19 cellular contexts compared by ENCODE assay signal in the genomic region with DNA sequence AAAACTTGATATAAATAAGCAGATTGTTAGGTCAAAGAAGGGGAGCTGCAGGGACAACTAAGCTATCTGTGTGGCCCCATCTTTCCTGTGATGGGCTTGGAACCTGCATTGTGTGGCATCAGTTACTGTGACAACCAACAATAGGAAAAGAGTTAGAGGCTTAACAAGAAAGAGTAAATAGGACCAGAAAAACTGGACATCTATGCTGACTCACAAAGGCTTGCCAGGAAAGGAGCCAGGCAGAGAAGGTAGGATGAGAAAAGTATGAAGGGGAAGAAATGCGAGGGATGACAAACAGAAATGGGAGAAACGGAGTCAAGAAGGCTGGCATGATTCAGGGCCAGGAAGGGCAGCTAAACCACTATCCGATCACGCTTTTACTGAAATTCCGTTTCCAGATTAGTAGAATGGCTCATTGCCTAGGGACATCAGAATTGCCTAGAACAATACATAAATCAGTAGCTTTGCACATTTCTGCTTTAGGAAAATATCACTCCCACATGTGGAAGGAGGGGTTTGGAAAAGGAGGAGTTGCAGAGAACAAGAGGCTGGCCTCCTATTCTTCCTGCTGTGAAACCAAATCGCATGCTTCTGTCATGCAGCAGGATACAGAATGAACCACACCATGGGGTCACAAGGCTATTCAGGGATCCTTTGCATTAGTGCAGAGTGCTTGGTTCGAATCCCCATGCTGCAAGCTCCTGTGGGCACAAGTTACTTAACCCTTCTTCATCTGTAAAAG. TPM values are rescaled to one million over a fixed set of nuclear protein-coding genes. Genes with fewer than 3 reads are reported as not detected.
DNase-seq lines count a peak whose midpoint lies in the region; ATAC-seq, FAIRE-seq and TF ChIP-seq lines count a peak whose summit lies in the region.
"Had no signal": no experiment of that assay in that cellular context is flagged by ENCODE, and none has a peak within 500 bp of the region (broad histone marks: within the 10 kb centered on the region; RNA-seq: fewer than 3 reads in every experiment).

No MANE protein-coding gene starts in this region.

- peak; percentile 66 for FAIRE-seq in endothelial cell of umbilical vein (lab: Jason Lieb, UNC)

- no peaks in the 10 kb centered on the region for H3K27me3 Mint-ChIP-seq in MCF 10A (ENCODE audit: insufficient read depth, unreplicated experiment)

- H3K9me1 ChIP-seq in endothelial cell of umbilical vein (replicated peaks; ENCODE audit: control insufficient read depth, extremely low read depth, insufficient read depth, low read length) = no peaks in the 10 kb centered on the region

- no peaks in the 10 kb centered on the region for H3K9me3 Mint-ChIP-seq in MCF 10A (ENCODE audit: unreplicated experiment)
- H3K9me3 Mint-ChIP-seq: naive B cell; T-helper 1 cell treated with Interleukin-12 subunit alpha and Interleukin-12 subunit beta and Interleukin-4 antibody, amounts not matched to agents 30 μg/mL and 1 μg/mL, for 36 hours had no signal

- no peak overlapping the region for H3K4me2 ChIP-seq in mammary epithelial cell (ENCODE audit: insufficient read depth, low read depth, low read length)
- H3K4me2 ChIP-seq in endothelial cell of umbilical vein (ENCODE audit: insufficient read depth, low read length) = no peak overlapping the region

- WGBS in mammary epithelial cell (ENCODE audit: low coverage, missing lambda C conversion rate) = 49% methylated on average over 7 of the region's 7 CpGs
- WGBS in aorta, 2 donors = 30 to 42% methylated on average over 7 of the region's 7 CpGs

- H3K4me3 ChIP-seq in mammary epithelial cell (replicated peaks in 1 of 3; ENCODE audit: insufficient read depth in 1 of 3, low read depth in 2 of 3, low read length in 3 of 3) = no peak overlapping the region
- H3K4me3 ChIP-seq in endothelial cell of umbilical vein (replicated peaks in 1 of 3; ENCODE audit: insufficient read depth in 1 of 3, low read depth in 1 of 3, low read length in 3 of 3) = no peak overlapping the region
- H3K4me3 ChIP-seq in aorta (ENCODE audit: low read length in 2 of 2) = no peak overlapping the region
- no peak overlapping the region for H3K4me3 ChIP-seq in effector memory CD4-positive, alpha-beta T cell (ENCODE audit: insufficient read depth, low read depth, low read length, poor library complexity, severe bottlenecking)
- H3K4me3 ChIP-seq: left ventricle myocardium inferior had no signal

- ATAC-seq in aorta (ENCODE audit: low FRiP score) = peak; percentile 68
- no peak for ATAC-seq in GM21619 (IDR thresholded peaks at IDR 0.05; ENCODE audit: unreplicated experiment)
- ATAC-seq: activated CD4-positive, CD25-positive, alpha-beta regulatory T cell treated with anti-CD3 and anti-CD28 coated beads, Interleukin-2, amount 50 U/mL, for 24 hours had no signal

- TF ChIP-seq CTCF in MCF 10A (IDR thresholded peaks at IDR 0.05; ENCODE audit: unreplicated experiment) = no peak
- no peak for TF ChIP-seq CTCF in mammary epithelial cell (conservative IDR thresholded peaks at IDR 0.05 in 1 of 2, IDR thresholded peaks at IDR 0.05 in 1 of 2; ENCODE audit: extremely low read depth in 1 of 2, insufficient read depth in 1 of 2, low read depth in 1 of 2, low read length in 2 of 2)
- TF ChIP-seq CTCF in endothelial cell of umbilical vein (IDR thresholded peaks at IDR 0.05; ENCODE audit: extremely low read depth in 1 of 2, insufficient read depth in 1 of 2, low read depth in 1 of 2, low read length in 2 of 2) = no peak

- H3K9ac ChIP-seq in mammary epithelial cell (ENCODE audit: insufficient read depth, low read length) (no peak overlapping the region), endothelial cell of umbilical vein (replicated peaks; ENCODE audit: extremely low read depth, insufficient read depth, low read length) (no peak overlapping the region)

- CTCF ChIA-PET in MCF 10A (lab: Yijun Ruan, JAX) = interaction anchor here (1.1 kb wide), 1 partner anchor 47 kb away, joined by 4 read pairs; no protein-coding TSS in a partner anchor
- CTCF ChIA-PET in mammary epithelial cell (lab: Charles Lee; ENCODE audit: low non-redundant PET) = interaction anchor here (0.6 kb wide), 1 partner anchor 1036 kb away, joined by 6 read pairs; no protein-coding TSS in a partner anchor
- CTCF ChIA-PET in endothelial cell of umbilical vein (lab: Charles Lee) = interaction anchor here (0.8 to 2.3 kb wide), 3 partner anchors 14 to 939 kb away, joined by 3 to 6 read pairs (median 4); no protein-coding TSS in a partner anchor

- no peaks in the 10 kb centered on the region for H3K36me3 ChIP-seq in mammary epithelial cell (ENCODE audit: insufficient read depth, low read length)
- no peaks in the 10 kb centered on the region for H3K36me3 ChIP-seq in endothelial cell of umbilical vein (ENCODE audit: control insufficient read depth in 2 of 2, extremely low read depth in 1 of 2, insufficient read depth in 2 of 2, low read length in 2 of 2)
- no peaks in the 10 kb centered on the region for H3K36me3 ChIP-seq in aorta (ENCODE audit: control insufficient read depth in 1 of 2, insufficient read depth in 2 of 2, low read length in 1 of 2)
- H3K36me3 ChIP-seq in effector memory CD4-positive, alpha-beta T cell (ENCODE audit: control insufficient read depth, insufficient read depth, low read length) = no peaks in the 10 kb centered on the region
- H3K36me3 ChIP-seq: left ventricle myocardium inferior had no signal

- POLR2A ChIA-PET in MCF 10A (lab: Yijun Ruan, JAX) = interaction anchor here (0.9 to 1.0 kb wide), 2 partner anchors 15 to 73 kb away, joined by 3 to 5 read pairs; no protein-coding TSS in a partner anchor
- POLR2A ChIA-PET in endothelial cell of umbilical vein (lab: Charles Lee) = no interaction called here

- H3K27me3 ChIP-seq in mammary epithelial cell (ENCODE audit: insufficient read depth, low read length) = no peaks in the 10 kb centered on the region
- H3K27me3 ChIP-seq in endothelial cell of umbilical vein (ENCODE audit: control insufficient read depth in 2 of 2, insufficient read depth in 2 of 2, low read length in 2 of 2) = no peaks in the 10 kb centered on the region
- no peaks in the 10 kb centered on the region for H3K27me3 ChIP-seq in aorta (ENCODE audit: control insufficient read depth in 1 of 2, insufficient read depth in 2 of 2, low read length in 1 of 2)
- no peaks in the 10 kb centered on the region for H3K27me3 ChIP-seq in effector memory CD4-positive, alpha-beta T cell (replicated peaks; ENCODE audit: control insufficient read depth, insufficient read depth, low read length, poor library complexity, severe bottlenecking)

- H3K4me1 ChIP-seq in mammary epithelial cell (ENCODE audit: insufficient read depth, low read length) (no peaks in the 10 kb centered on the region), endothelial cell of umbilical vein (ENCODE audit: control insufficient read depth, extremely low read depth, insufficient read depth, low read length) (peaks cover 25% of the 10 kb centered on the region), aorta (ENCODE audit: control insufficient read depth in 1 of 2, insufficient read depth in 2 of 2, low read length in 2 of 2) (peaks cover 3 to 4% of the 10 kb centered on the region in 2 donors)
- H3K4me1 ChIP-seq in effector memory CD4-positive, alpha-beta T cell (ENCODE audit: control insufficient read depth, insufficient read depth, low read length, poor library complexity, severe bottlenecking) = no peaks in the 10 kb centered on the region

- H3K27ac Mint-ChIP-seq in MCF 10A (ENCODE audit: low read depth, unreplicated experiment) = peak overlapping the region; percentile 37
- H3K27ac Mint-ChIP-seq: T-helper 1 cell treated with Interleukin-12 subunit alpha and Interleukin-12 subunit beta and Interleukin-4 antibody, amounts not matched to agents 30 μg/mL and 1 μg/mL, for 36 hours had no signal

- H4K20me1 ChIP-seq in mammary epithelial cell (ENCODE audit: insufficient read depth, low read length) (no peaks in the 10 kb centered on the region), endothelial cell of umbilical vein (replicated peaks; ENCODE audit: control insufficient read depth, extremely low read depth, insufficient read depth, low read length) (no peaks in the 10 kb centered on the region)

- TF ChIP-seq POLR2A in endothelial cell of umbilical vein (IDR thresholded peaks at IDR 0.05; ENCODE audit: low read depth, low read length) = no peak

- DNase-seq in MCF 10A (ENCODE audit: unreplicated experiment) = no peak
- no peak for DNase-seq in mammary epithelial cell
- DNase-seq in endothelial cell of umbilical vein (ENCODE audit: low read depth, low spot score) = peak; percentile 64
- peak; percentile 72 for DNase-seq in iPS-NIHi11 (ENCODE audit: low spot score)
- DNase-seq in aorta = no peak
- no peak for DNase-seq in effector memory CD4-positive, alpha-beta T cell
- no peak for DNase-seq in RPMI8226
- DNase-seq: 8988T; activated CD8-positive, alpha-beta memory T cell treated with anti-CD3 and anti-CD28 coated beads, Interleukin-2, amount 50 U/mL, for 4 hours; activated naive CD4-positive, alpha-beta T cell treated with Interleukin-2 at 50 U/mL for 16 hours; CD8-positive, alpha-beta memory T cell; GF-D8; head of caudate nucleus; left ventricle myocardium inferior; naive B cell; NCI-H2081 treated with DMSO at 0.1 percent for 48 hours had no signal

- intact Hi-C loops in MCF 10A (cut with micrococcal nuclease) (no loop called here), mammary epithelial cell (cut with micrococcal nuclease) (no loop called here), endothelial cell of umbilical vein (cut with micrococcal nuclease) (no loop called here), aorta (cut with DNase I) (no loop called here)

- H3K4me3 Mint-ChIP-seq in MCF 10A (ENCODE audit: unreplicated experiment) = no peak overlapping the region
- H3K4me3 Mint-ChIP-seq: CD8-positive, alpha-beta memory T cell; naive B cell; T-helper 1 cell treated with Interleukin-12 subunit alpha and Interleukin-12 subunit beta and Interleukin-4 antibody, amounts not matched to agents 30 μg/mL and 1 μg/mL, for 36 hours had no signal

- H2AFZ ChIP-seq in mammary epithelial cell (ENCODE audit: low read depth, low read length) (no peak overlapping the region), endothelial cell of umbilical vein (ENCODE audit: low read depth, low read length) (no peak overlapping the region)

- H3K36me3 Mint-ChIP-seq in MCF 10A (ENCODE audit: insufficient read depth, unreplicated experiment) = no peaks in the 10 kb centered on the region
- H3K36me3 Mint-ChIP-seq: naive B cell had no signal

- in situ Hi-C loops in mammary epithelial cell (cut with MboI; ENCODE audit: low sequenced_read_pairs in 2 of 2) = no loop called here

- H3K27ac ChIP-seq in mammary epithelial cell (ENCODE audit: insufficient read depth, low read depth, low read length) = no peak overlapping the region
- no peak overlapping the region for H3K27ac ChIP-seq in endothelial cell of umbilical vein (ENCODE audit: insufficient read depth, low read depth, low read length)
- peak overlapping the region in 1 of 2 donors; percentile 13 for H3K27ac ChIP-seq in aorta (ENCODE audit: low read depth in 1 of 2, low read length in 2 of 2)
- H3K27ac ChIP-seq in effector memory CD4-positive, alpha-beta T cell (ENCODE audit: insufficient read depth, low read length, poor library complexity, severe bottlenecking) = no peak overlapping the region
- H3K27ac ChIP-seq: left ventricle myocardium inferior had no signal

- no peaks in the 10 kb centered on the region for H3K9me3 ChIP-seq in mammary epithelial cell (replicated peaks; ENCODE audit: insufficient read depth, low read length)
- H3K9me3 ChIP-seq in endothelial cell of umbilical vein (replicated peaks; ENCODE audit: control insufficient read depth, insufficient read depth, low read length) = no peaks in the 10 kb centered on the region
- no peaks in the 10 kb centered on the region for H3K9me3 ChIP-seq in aorta (ENCODE audit: control insufficient read depth, low read length)
- H3K9me3 ChIP-seq in effector memory CD4-positive, alpha-beta T cell (ENCODE audit: control insufficient read depth, low read length) = no peaks in the 10 kb centered on the region
- H3K9me3 ChIP-seq: left ventricle myocardium inferior had no signal

- H3K79me2 ChIP-seq in mammary epithelial cell (ENCODE audit: insufficient read depth, low read length) (no peaks in the 10 kb centered on the region), endothelial cell of umbilical vein (ENCODE audit: control insufficient read depth, insufficient read depth, low read length) (peaks cover 36% of the 10 kb centered on the region)

- H3K4me1 Mint-ChIP-seq in MCF 10A (ENCODE audit: insufficient read depth, unreplicated experiment) = peaks cover 26% of the 10 kb centered on the region
- H3K4me1 Mint-ChIP-seq: CD8-positive, alpha-beta memory T cell; naive B cell had no signal

- dilution Hi-C loops in mammary epithelial cell (cut with HindIII; ENCODE audit: low sequenced_read_pairs) (no loop called here), endothelial cell of umbilical vein (cut with MboI; ENCODE audit: extremely low pct_ligation_motif_present, low sequenced_read_pairs) (no loop called here)

- no TSS peak for BruUV-seq in MCF 10A (replicated peaks; lab: Mats Ljungman, UMichigan)
- no TSS peak for BruUV-seq in mammary epithelial cell (replicated peaks; lab: Mats Ljungman, UMichigan)
- no TSS peak for BruUV-seq in endothelial cell of umbilical vein (replicated peaks; lab: Mats Ljungman, UMichigan)

RNA-seq across cellular contexts. Expression of a gene that starts 7.3 kb away (rescaled TPM):
- total RNA-seq in MCF 10A (2022) (7.5 and 8.4 TPM in 2 replicates), mammary epithelial cell (10 to 100 TPM; 10.8 to 17.8 TPM), endothelial cell of umbilical vein (14.4 and 15.6 TPM in 2 replicates), aorta (10 to 100 TPM; 28.8 to 34.9 TPM)
- polyA plus RNA-seq in mammary epithelial cell (5.3 TPM), endothelial cell of umbilical vein (6.2 and 6.9 TPM in 2 replicates), aorta (10 to 100 TPM in 1 of 2 donors, 1 to 10 TPM in 1; 7.9 to 31.3 TPM)
- polyA minus RNA-seq in mammary epithelial cell (10.3 TPM), endothelial cell of umbilical vein (20.0 and 23.5 TPM in 2 replicates)
- 7.8 and 9.0 TPM in 2 replicates for polyA plus RNA-seq in endothelial cell of umbilical vein (2011; cell fraction: cytosol; rRNA removed)
- 33.0 and 36.9 TPM in 2 replicates for polyA plus RNA-seq in endothelial cell of umbilical vein (2011; cell fraction: nucleus; rRNA removed)
- polyA plus RNA-seq in endothelial cell of umbilical vein (2012) = 34.5 and 47.9 TPM in 2 replicates
- 0.10 TPM for polyA minus RNA-seq in endothelial cell of umbilical vein (2011; cell fraction: cytosol; rRNA and poly(A)+ RNA removed)
- 37.4 and 46.0 TPM in 2 replicates for polyA minus RNA-seq in endothelial cell of umbilical vein (2011; cell fraction: nucleus; rRNA and poly(A)+ RNA removed)
- total RNA-seq: CD8-positive, alpha-beta memory T cell had no signal
- polyA plus RNA-seq: CD8-positive, alpha-beta memory T cell had no signal

Comparison
In these comparisons a context has a peak if more than half of its experiments do, and no peak if none do; other contexts are left out.
1. DNase-seq: peak in endothelial cell of umbilical vein (single experiment) and iPS-NIHi11 (single experiment); none in MCF 10A (single experiment), mammary epithelial cell (single experiment), aorta (0 of 2), effector memory CD4-positive, alpha-beta T cell (0 of 3) and RPMI8226 (single experiment).